Comparison of ENCODE assay signal across 9 cellular contexts in the genomic region with DNA sequence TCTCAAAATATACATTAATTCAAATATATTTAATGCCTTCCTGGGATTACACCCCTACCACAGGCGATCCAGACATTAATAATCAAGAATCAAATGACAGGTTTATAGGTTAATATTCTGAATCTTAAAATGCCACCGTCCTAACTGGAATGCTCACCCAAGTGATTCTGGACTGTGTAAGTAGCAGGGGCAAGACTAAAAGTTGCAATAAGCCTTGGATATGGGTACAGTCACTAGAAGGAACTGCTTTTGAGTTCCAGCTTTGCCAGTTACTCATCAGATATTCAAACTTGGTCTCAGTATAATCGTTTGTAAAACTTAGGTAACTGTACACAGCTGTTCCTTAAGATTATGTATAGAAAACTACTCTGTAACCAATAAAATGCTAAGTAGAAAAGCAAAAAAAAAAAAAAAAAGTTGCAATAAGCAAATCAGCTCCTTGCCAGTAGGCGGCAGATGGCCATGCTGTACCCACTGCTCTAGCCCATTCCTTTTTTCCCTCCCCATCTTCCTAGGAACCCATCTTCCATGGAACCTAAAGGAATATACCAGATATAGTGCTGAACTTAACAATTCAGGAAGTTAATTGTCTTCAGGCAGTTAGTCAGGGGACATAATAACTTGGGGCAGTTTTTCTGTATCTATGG. TPM values are rescaled to one million over a fixed set of nuclear protein-coding genes. Genes with fewer than 3 reads are reported as not detected.
DNase-seq lines count a peak whose midpoint lies in the region; ATAC-seq, FAIRE-seq and TF ChIP-seq lines count a peak whose summit lies in the region.
"Had no signal": no experiment of that assay in that cellular context is flagged by ENCODE, and none has a peak within 500 bp of the region (broad histone marks: within the 10 kb centered on the region; RNA-seq: fewer than 3 reads in every experiment).

No MANE protein-coding gene starts in this region.

- intact Hi-C loops in activated CD4-positive, alpha-beta T cell treated with anti-CD3 and anti-CD28 coated beads for 36 hours (cut with DNase I, micrococcal nuclease) = loop anchor here in 1 of 2 experiments (1.0 to 2.0 kb wide), 2 partner anchors 10 to 51 kb away; no protein-coding TSS in a partner anchor

- peaks cover 3% of the 10 kb centered on the region for H3K9me3 Mint-ChIP-seq in activated CD4-positive, alpha-beta T cell treated with anti-CD3 and anti-CD28 coated beads for 36 hours (ENCODE audit: low read depth)

- H3K27ac Mint-ChIP-seq in activated CD4-positive, alpha-beta T cell treated with anti-CD3 and anti-CD28 coated beads for 36 hours = peak overlapping the region; percentile 40

- peaks cover 16% of the 10 kb centered on the region for H3K36me3 ChIP-seq in adipocyte (ENCODE audit: control insufficient read depth, insufficient read depth, low read length, severe bottlenecking)
- H3K36me3 ChIP-seq in osteoblast (ENCODE audit: insufficient read depth, low read length) = peaks cover 9% of the 10 kb centered on the region
- no peaks in the 10 kb centered on the region for H3K36me3 ChIP-seq in right atrium auricular region

- peaks cover 80% of the 10 kb centered on the region for H3K79me2 ChIP-seq in osteoblast (ENCODE audit: insufficient read depth, low read length)

- TF ChIP-seq CTCF in osteoblast (IDR thresholded peaks at IDR 0.05; ENCODE audit: extremely low read depth, low read depth, low read length) (peak; percentile 39), right atrium auricular region (IDR thresholded peaks at IDR 0.05) (no peak)

- peaks cover 19% of the 10 kb centered on the region for H3K36me3 Mint-ChIP-seq in activated CD4-positive, alpha-beta T cell treated with anti-CD3 and anti-CD28 coated beads for 36 hours (ENCODE audit: low read depth)

- ATAC-seq in activated CD4-positive, alpha-beta T cell treated with anti-CD3 and anti-CD28 coated beads for 36 hours = no peak
- ATAC-seq in HG03457 (IDR thresholded peaks at IDR 0.05; ENCODE audit: unreplicated experiment) = no peak

- TF ChIP-seq POLR2A in GM12892 (IDR thresholded peaks at IDR 0.05; ENCODE audit: low read depth, low read length) = no peak

- POLR2A ChIA-PET in activated CD4-positive, alpha-beta T cell treated with anti-CD3 and anti-CD28 coated beads for 36 hours (lab: Charles Lee) = interaction anchor here (0.5 kb wide), 1 partner anchor 676 kb away, joined by 3 read pairs; no protein-coding TSS in a partner anchor

- no peak for FAIRE-seq in GM12892 (lab: Jason Lieb, UNC)

- H3K4me2 ChIP-seq in osteoblast (ENCODE audit: insufficient read depth, low read length) = no peak overlapping the region

- H3K27me3 ChIP-seq in adipocyte (replicated peaks; ENCODE audit: control insufficient read depth, insufficient read depth, low read length) (no peaks in the 10 kb centered on the region), osteoblast (ENCODE audit: insufficient read depth, low read length) (no peaks in the 10 kb centered on the region), right atrium auricular region (no peaks in the 10 kb centered on the region)

- no peaks in the 10 kb centered on the region for H3K27me3 Mint-ChIP-seq in activated CD4-positive, alpha-beta T cell treated with anti-CD3 and anti-CD28 coated beads for 36 hours

- no peaks in the 10 kb centered on the region for H3K9me3 ChIP-seq in adipocyte (ENCODE audit: control insufficient read depth, low read length)
- no peaks in the 10 kb centered on the region for H3K9me3 ChIP-seq in osteoblast (ENCODE audit: low read depth, low read length)
- no peaks in the 10 kb centered on the region for H3K9me3 ChIP-seq in right atrium auricular region

- no peak overlapping the region for H3K4me3 Mint-ChIP-seq in activated CD4-positive, alpha-beta T cell treated with anti-CD3 and anti-CD28 coated beads for 36 hours

- H3K4me1 Mint-ChIP-seq in activated CD4-positive, alpha-beta T cell treated with anti-CD3 and anti-CD28 coated beads for 36 hours = peaks cover 54% of the 10 kb centered on the region

- peaks cover 9% of the 10 kb centered on the region for H4K20me1 ChIP-seq in osteoblast (ENCODE audit: insufficient read depth, low read length)

- H3K4me3 ChIP-seq in adipocyte (ENCODE audit: low read length) = no peak overlapping the region
- no peak overlapping the region for H3K4me3 ChIP-seq in osteoblast (ENCODE audit: insufficient read depth, low read length)
- no peak overlapping the region for H3K4me3 ChIP-seq in right atrium auricular region

- CTCF ChIA-PET in activated CD4-positive, alpha-beta T cell treated with anti-CD3 and anti-CD28 coated beads for 36 hours (lab: Charles Lee) = interaction anchor here (1.2 kb wide), 1 partner anchor 50 kb away, joined by 3 read pairs; no protein-coding TSS in a partner anchor

- no peaks in the 10 kb centered on the region for H3K4me1 ChIP-seq in adipocyte (ENCODE audit: control insufficient read depth, insufficient read depth, low read length)
- H3K4me1 ChIP-seq in osteoblast (ENCODE audit: insufficient read depth, low read length) = no peaks in the 10 kb centered on the region
- peaks cover 0 to 11% of the 10 kb centered on the region in 2 donors for H3K4me1 ChIP-seq in right atrium auricular region
- H3K4me1 ChIP-seq: parathyroid adenoma had no signal

- DNase-seq in activated CD4-positive, alpha-beta T cell treated with anti-CD3 and anti-CD28 coated beads for 36 hours = no peak
- DNase-seq in activated CD4-positive, alpha-beta T cell treated with anti-CD3 and anti-CD28 coated beads for 4 hours = no peak
- DNase-seq in Kasumi-1 (lab: John Stamatoyannopoulos, UW) = peak; percentile 36 to 39
- DNase-seq in adipocyte (ENCODE audit: low read depth) = peak; percentile 11
- DNase-seq in osteoblast (ENCODE audit: insufficient read length, low spot score, missing footprints) = no peak
- DNase-seq in right atrium auricular region (ENCODE audit: low spot score) = no peak
- no peak for DNase-seq in GM12892 (ENCODE audit: insufficient read length)

- no peak overlapping the region for H2AFZ ChIP-seq in osteoblast (ENCODE audit: low read length)
- H2AFZ ChIP-seq: parathyroid adenoma had no signal

- no peak overlapping the region for H3K9ac ChIP-seq in adipocyte (ENCODE audit: low read length)
- H3K9ac ChIP-seq: parathyroid adenoma had no signal

- no peak overlapping the region for H3K27ac ChIP-seq in osteoblast (ENCODE audit: low read depth, low read length)
- H3K27ac ChIP-seq in right atrium auricular region = peak overlapping the region in 1 of 2 donors; percentile 3
- H3K27ac ChIP-seq: parathyroid adenoma had no signal

RNA-seq across cellular contexts. Expression of gene RO60, which starts 10.5 kb away (rescaled TPM):
- total RNA-seq in activated CD4-positive, alpha-beta T cell treated with anti-CD3 and anti-CD28 coated beads for 36 hours = 10 to 100 TPM; 45.4 to 57.3 TPM
- total RNA-seq in osteoblast (132 and 138 TPM in 2 replicates), right atrium auricular region (10 to 100 TPM; 58.9 to 64.4 TPM)
- polyA plus RNA-seq in GM12892 (2012; ENCODE audit: missing spikeins) = 30.4 TPM

RNA-seq across cellular contexts. Expression of gene UCHL5, which starts 10.7 kb away (rescaled TPM):
- 100 to 1,000 TPM in 1 of 2 experiments, 10 to 100 TPM in 1; 94.5 to 141 TPM for total RNA-seq in activated CD4-positive, alpha-beta T cell treated with anti-CD3 and anti-CD28 coated beads for 36 hours
- total RNA-seq in osteoblast (28.0 and 34.4 TPM in 2 replicates), right atrium auricular region (10 to 100 TPM; 18.9 to 32.9 TPM)
- polyA plus RNA-seq in GM12892 (2012; ENCODE audit: missing spikeins) = 61.7 TPM

RNA-seq across cellular contexts. Expression of gene GLRX2, which starts 35.3 kb away (rescaled TPM):
- total RNA-seq in activated CD4-positive, alpha-beta T cell treated with anti-CD3 and anti-CD28 coated beads for 36 hours = 10 to 100 TPM; 29.8 to 30.2 TPM
- 9.4 and 10.9 TPM in 2 replicates for total RNA-seq in osteoblast
- 10 to 100 TPM in 1 of 2 donors, 1 to 10 TPM in 1; 6.8 to 12.1 TPM for total RNA-seq in right atrium auricular region
- 17.3 TPM for polyA plus RNA-seq in GM12892 (2012; ENCODE audit: missing spikeins)

RNA-seq across cellular contexts. Expression of gene CDC73, which starts 52.0 kb away (rescaled TPM):
- 10 to 100 TPM; 40.8 to 52.4 TPM for total RNA-seq in activated CD4-positive, alpha-beta T cell treated with anti-CD3 and anti-CD28 coated beads for 36 hours
- 23.0 and 29.7 TPM in 2 replicates for total RNA-seq in osteoblast
- total RNA-seq in right atrium auricular region = 10 to 100 TPM; 27.8 to 30.1 TPM
- polyA plus RNA-seq in GM12892 (2012; ENCODE audit: missing spikeins) = 30.2 TPM

Comparison
In these comparisons a context has a peak if more than half of its experiments do, and no peak if none do; other contexts are left out.
1. DNase-seq: peak in Kasumi-1 (2 of 2) and adipocyte (single experiment); none in activated CD4-positive, alpha-beta T cell treated with anti-CD3 and anti-CD28 coated beads for 36 hours (single experiment), activated CD4-positive, alpha-beta T cell treated with anti-CD3 and anti-CD28 coated beads for 4 hours (0 of 2), osteoblast (single experiment), right atrium auricular region (single experiment) and GM12892 (single experiment).